ENCODE assay signal across 8 cellular contexts in genomic region chr19:57099199-57099661, GRCh38. TPM values are rescaled to one million over a fixed set of nuclear protein-coding genes. Genes with fewer than 3 reads are reported as not detected.
A peak's percentile ranks its signal among the peaks of the same experiment; 100 is the strongest.
DNase-seq lines count a peak whose midpoint lies in the region; ATAC-seq, FAIRE-seq and TF ChIP-seq lines count a peak whose summit lies in the region.
"Had no signal": no experiment of that assay in that cellular context is flagged by ENCODE, and none has a peak within 500 bp of the region (broad histone marks: within the 10 kb centered on the region; RNA-seq: fewer than 3 reads in every experiment).

No MANE protein-coding gene starts in this region.

- no peak overlapping the region for H3K4me3 ChIP-seq in Panc1 (ENCODE audit: low read depth in 2 of 2, low read length in 2 of 2)
- no peak overlapping the region for H3K4me3 ChIP-seq in prostate gland

- TF ChIP-seq CTCF in Panc1 (IDR thresholded peaks at IDR 0.05): peak; percentile 98
- peak; percentile 53 to 71 (median 66) for TF ChIP-seq CTCF in prostate gland (IDR thresholded peaks at IDR 0.05)

- no TSS peak for BruUV-seq in Panc1 (replicated peaks; lab: Mats Ljungman, UMichigan)

- ATAC-seq in Panc1: peak; percentile 88
- no peak for ATAC-seq in GM18498 (IDR thresholded peaks at IDR 0.05; ENCODE audit: unreplicated experiment)
- ATAC-seq in HG03354 (IDR thresholded peaks at IDR 0.05; ENCODE audit: poor library complexity, severe bottlenecking, unreplicated experiment): no peak

- POLR2A ChIA-PET in Panc1 (lab: Charles Lee): no interaction called here

- H3K4me1 ChIP-seq in Panc1 (ENCODE audit: control insufficient read depth, insufficient read depth, low read length) (peaks cover 3% of the 10 kb centered on the region; the same call in 1 of the 2 replicates), prostate gland (replicated peaks) (no peaks in the 10 kb centered on the region)

- in situ Hi-C loops in Panc1 (cut with HindIII; ENCODE audit: low pct_unique_long_range_greater_than_20kb, low sequenced_read_pairs): no loop called here

- H3K27ac ChIP-seq in Panc1 (ENCODE audit: low read length) (no peak overlapping the region), prostate gland (no peak overlapping the region)

- peak; percentile 89 for FAIRE-seq in GM12891 (lab: Jason Lieb, UNC)
- FAIRE-seq: colon had no signal

- peak; percentile 59 for DNase-seq in GM12891 (ENCODE audit: insufficient read length, low spot score)
- DNase-seq in Panc1 (ENCODE audit: low read depth, low spot score): no peak
- DNase-seq in activated naive CD4-positive, alpha-beta T cell (lab: John Stamatoyannopoulos, UW): peak; percentile 2 to 11 (median 4)
- DNase-seq in head of caudate nucleus: peak; percentile 57 to 92 (median 82)
- DNase-seq in prostate gland (ENCODE audit: low spot score): peak; percentile 22

- 10% methylated on average over 30 of the region's 31 CpGs for WGBS in prostate gland

- no peaks in the 10 kb centered on the region for H3K27me3 ChIP-seq in Panc1 (ENCODE audit: control insufficient read depth, insufficient read depth, low read length)
- no peaks in the 10 kb centered on the region for H3K27me3 ChIP-seq in prostate gland (replicated peaks; ENCODE audit: insufficient read depth)

- CTCF ChIA-PET in Panc1 (lab: Charles Lee): interaction anchor here (0.6 kb wide), 1 partner anchor 1111 kb away, joined by 6 read pairs; no protein-coding TSS in a partner anchor

- TF ChIP-seq POLR2A in GM12891 (IDR thresholded peaks at IDR 0.05; ENCODE audit: low read depth, low read length): no peak
- no peak for TF ChIP-seq POLR2A in prostate gland (IDR thresholded peaks at IDR 0.05)

- no peaks in the 10 kb centered on the region for H3K36me3 ChIP-seq in Panc1 (ENCODE audit: control insufficient read depth, insufficient read depth, low read length)
- no peaks in the 10 kb centered on the region for H3K36me3 ChIP-seq in prostate gland

- intact Hi-C loops in Panc1 (cut with micrococcal nuclease; ENCODE audit: unreplicated experiment) (loop anchor here (10.0 kb wide), 1 partner anchor 374 kb away; no protein-coding TSS in a partner anchor), head of caudate nucleus (cut with DNase I) (loop anchor here (5.0 kb wide), 1 partner anchor 372 kb away; no protein-coding TSS in a partner anchor), prostate gland (cut with DNase I) (no loop called here)

- no peaks in the 10 kb centered on the region for H3K9me3 ChIP-seq in Panc1 (ENCODE audit: control insufficient read depth, insufficient read depth, low read depth, low read length)
- H3K9me3 ChIP-seq in prostate gland: no peaks in the 10 kb centered on the region

TF ChIP-seq in GM12891, 5 proteins besides CTCF, POLR2A, EP300 and RAD21:
- TF ChIP-seq SPI1 (IDR thresholded peaks at IDR 0.05; ENCODE audit: low read depth, low read length): no peak
- no peak for TF ChIP-seq PAX5 (IDR thresholded peaks at IDR 0.05; ENCODE audit: insufficient read depth, low read length, severe bottlenecking)
- TF ChIP-seq POLR2AphosphoS5 (IDR thresholded peaks at IDR 0.05; ENCODE audit: low read depth, low read length): no peak
- TF ChIP-seq POU2F2 (IDR thresholded peaks at IDR 0.05; ENCODE audit: low read depth, low read length): no peak
- TF ChIP-seq TAF1 (IDR thresholded peaks at IDR 0.05; ENCODE audit: low read depth, low read length): no peak

RNA-seq across cellular contexts. Expression of gene USP29, which starts 20.6 kb away (rescaled TPM):
- not detected for polyA plus RNA-seq in GM12891 (2012; ENCODE audit: low read depth, missing spikeins)
- total RNA-seq in Panc1 (2021; ENCODE audit: unreplicated experiment): not detected
- not detected for polyA plus RNA-seq in Panc1 (2012; ENCODE audit: insufficient read length)
- total RNA-seq in prostate gland: under 1 TPM in 1 of 2 donors, not detected in 1; 0.68 TPM

RNA-seq across cellular contexts. Expression of gene ZIM3, which starts 45.8 kb away (rescaled TPM):
- not detected for polyA plus RNA-seq in GM12891 (2012; ENCODE audit: low read depth, missing spikeins)
- total RNA-seq in Panc1 (2021; ENCODE audit: unreplicated experiment): not detected
- polyA plus RNA-seq in Panc1 (2012; ENCODE audit: insufficient read length): not detected
- under 1 TPM in 1 of 2 donors, not detected in 1; 0.17 TPM for total RNA-seq in prostate gland
